Comparison of ENCODE assay signal across 8 cellular contexts in the genomic region with DNA sequence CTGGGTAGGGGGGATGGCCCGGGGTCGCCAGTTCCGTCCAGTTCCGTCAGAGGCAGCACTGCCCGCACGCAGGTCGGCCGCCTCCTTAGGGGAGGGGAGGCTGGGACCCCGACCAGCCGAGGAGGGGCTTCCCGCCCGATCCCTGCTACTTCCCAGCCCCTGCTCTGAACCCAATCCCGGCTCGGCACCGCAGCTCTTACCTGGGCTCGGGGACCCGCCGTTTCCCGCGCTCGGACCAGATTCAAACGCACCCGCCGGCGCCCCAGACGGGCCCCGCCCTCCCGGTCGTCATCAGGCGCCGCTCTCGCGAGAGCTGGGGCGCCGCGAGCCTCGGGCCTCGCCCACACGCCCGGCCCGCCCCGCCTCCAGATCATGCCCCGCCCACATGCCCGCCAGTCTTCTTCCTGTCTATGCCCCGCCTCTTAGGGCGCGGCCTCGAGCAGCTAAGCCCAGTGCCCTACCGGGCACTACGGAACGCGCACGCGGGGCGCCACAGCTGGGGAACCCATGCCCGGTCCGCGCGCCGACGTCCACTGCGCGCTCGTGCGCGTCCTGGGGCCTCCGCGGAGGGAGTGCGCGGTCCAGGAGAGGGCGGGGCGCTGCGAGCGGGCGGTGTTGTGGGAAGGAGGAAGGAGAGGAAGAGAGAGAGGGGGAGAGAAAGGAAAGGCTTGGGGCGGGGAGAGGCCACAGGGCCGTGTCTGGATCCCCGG. TPM values are rescaled to one million over a fixed set of nuclear protein-coding genes. Genes with fewer than 3 reads are reported as not detected.
DNase-seq lines count a peak whose midpoint lies in the region; ATAC-seq and TF ChIP-seq lines count a peak whose summit lies in the region.

A gene with protein sequence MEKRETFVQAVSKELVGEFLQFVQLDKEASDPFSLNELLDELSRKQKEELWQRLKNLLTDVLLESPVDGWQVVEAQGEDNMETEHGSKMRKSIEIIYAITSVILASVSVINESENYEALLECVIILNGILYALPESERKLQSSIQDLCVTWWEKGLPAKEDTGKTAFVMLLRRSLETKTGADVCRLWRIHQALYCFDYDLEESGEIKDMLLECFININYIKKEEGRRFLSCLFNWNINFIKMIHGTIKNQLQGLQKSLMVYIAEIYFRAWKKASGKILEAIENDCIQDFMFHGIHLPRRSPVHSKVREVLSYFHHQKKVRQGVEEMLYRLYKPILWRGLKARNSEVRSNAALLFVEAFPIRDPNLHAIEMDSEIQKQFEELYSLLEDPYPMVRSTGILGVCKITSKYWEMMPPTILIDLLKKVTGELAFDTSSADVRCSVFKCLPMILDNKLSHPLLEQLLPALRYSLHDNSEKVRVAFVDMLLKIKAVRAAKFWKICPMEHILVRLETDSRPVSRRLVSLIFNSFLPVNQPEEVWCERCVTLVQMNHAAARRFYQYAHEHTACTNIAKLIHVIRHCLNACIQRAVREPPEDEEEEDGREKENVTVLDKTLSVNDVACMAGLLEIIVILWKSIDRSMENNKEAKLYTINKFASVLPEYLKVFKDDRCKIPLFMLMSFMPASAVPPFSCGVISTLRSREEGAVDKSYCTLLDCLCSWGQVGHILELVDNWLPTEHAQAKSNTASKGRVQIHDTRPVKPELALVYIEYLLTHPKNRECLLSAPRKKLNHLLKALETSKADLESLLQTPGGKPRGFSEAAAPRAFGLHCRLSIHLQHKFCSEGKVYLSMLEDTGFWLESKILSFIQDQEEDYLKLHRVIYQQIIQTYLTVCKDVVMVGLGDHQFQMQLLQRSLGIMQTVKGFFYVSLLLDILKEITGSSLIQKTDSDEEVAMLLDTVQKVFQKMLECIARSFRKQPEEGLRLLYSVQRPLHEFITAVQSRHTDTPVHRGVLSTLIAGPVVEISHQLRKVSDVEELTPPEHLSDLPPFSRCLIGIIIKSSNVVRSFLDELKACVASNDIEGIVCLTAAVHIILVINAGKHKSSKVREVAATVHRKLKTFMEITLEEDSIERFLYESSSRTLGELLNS (minus strand): TSS at position 281 of the 710 bp plus-strand sequence. CDS start 2,905 bp downstream, outside the sequence.

- peaks cover 8% of the 10 kb centered on the region for H3K36me3 ChIP-seq in BE2C

- ATAC-seq in HG03442 (IDR thresholded peaks at IDR 0.05; ENCODE audit: unreplicated experiment): peak; percentile 97

- no peaks in the 10 kb centered on the region for H3K4me1 ChIP-seq in BE2C

- DNase-seq in BE2C: peak; percentile 100
- DNase-seq in GM19238 (ENCODE audit: insufficient read length, low spot score): peak; percentile 94
- DNase-seq in NCI-H524 (lab: John Stamatoyannopoulos, UW): peak; percentile 94 to 97
- peak; percentile 98 for DNase-seq in activated CD4-positive, alpha-beta T cell treated with anti-CD3 and anti-CD28 coated beads for 4 hours
- peak; percentile 97 to 99 for DNase-seq in stimulated activated CD4-positive, alpha-beta T cell treated with anti-CD3 and anti-CD28 coated beads, Interleukin-1b, Interleukin-23, amount 100 ng/mL, for 4 hours (ENCODE audit: low read depth in 2 of 2)

- peak within 1 kb of the TSS; percentile 81 for H3K4me3 ChIP-seq in BE2C (ENCODE audit: low read depth, low read length)

- no peaks in the 10 kb centered on the region for H3K27me3 ChIP-seq in BE2C
- no peaks in the 10 kb centered on the region for H3K27me3 ChIP-seq in layer of hippocampus (ENCODE audit: control insufficient read depth, insufficient read depth, low read length)

- H3K9me3 ChIP-seq in BE2C: no peaks in the 10 kb centered on the region

- H3K27ac ChIP-seq in cingulate gyrus (ENCODE audit: low read depth, low read length) (peak within 1 kb of the TSS; percentile 89), layer of hippocampus (ENCODE audit: low read depth, low read length) (peak within 1 kb of the TSS; percentile 92)

- no peak for TF ChIP-seq CTCF in BE2C (IDR thresholded peaks at IDR 0.05; ENCODE audit: low read depth, low read length)

RNA-seq across cellular contexts. Expression of the gene that starts here (rescaled TPM):
- 15.3 TPM for polyA plus RNA-seq in BE2C (2012; ENCODE audit: insufficient read depth, insufficient read length, low read depth)

Comparison
In these comparisons a context has a peak if more than half of its experiments do, and no peak if none do; other contexts are left out.
1. Peak in every context shown above with its lines: DNase-seq, ATAC-seq, H3K4me3 ChIP-seq and H3K27ac ChIP-seq.